Comparison of ENCODE assay signal across 13 cellular contexts in the genomic region with DNA sequence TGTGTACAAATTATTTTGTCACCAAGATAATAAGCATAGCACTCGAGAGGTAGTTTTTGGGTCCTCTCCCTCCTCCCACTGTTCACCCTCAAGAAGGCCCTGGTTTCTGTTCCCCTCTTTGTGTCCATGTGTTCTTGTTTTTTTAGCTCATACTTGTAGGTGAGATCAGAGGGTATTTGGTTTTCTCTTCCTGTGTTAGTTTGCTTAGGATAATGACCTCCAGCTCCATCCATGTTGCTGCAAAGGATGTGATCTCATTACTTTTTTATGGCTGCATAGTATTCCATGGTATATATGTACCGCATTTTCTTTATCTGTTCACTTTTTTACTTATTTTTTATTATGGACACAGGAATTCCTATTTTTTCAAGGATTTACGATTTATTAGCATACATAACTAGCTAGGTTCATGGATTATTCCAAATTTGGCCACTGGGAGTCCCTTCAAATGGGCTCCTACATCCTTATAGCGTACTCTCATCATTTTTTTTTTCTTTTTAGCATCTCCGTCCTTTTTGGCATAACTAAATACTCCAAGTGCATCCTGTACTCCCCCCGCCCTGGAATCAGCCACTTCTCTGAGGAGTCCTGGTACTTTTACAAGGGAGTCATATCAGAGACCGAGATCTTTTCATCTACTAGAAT. TPM values are rescaled to one million over a fixed set of nuclear protein-coding genes. Genes with fewer than 3 reads are reported as not detected.
A peak's percentile ranks its signal among the peaks of the same experiment; 100 is the strongest.
DNase-seq lines count a peak whose midpoint lies in the region; ATAC-seq, FAIRE-seq and TF ChIP-seq lines count a peak whose summit lies in the region.
"Had no signal": no experiment of that assay in that cellular context is flagged by ENCODE, and none has a peak within 500 bp of the region (broad histone marks: within the 10 kb centered on the region; RNA-seq: fewer than 3 reads in every experiment).

No MANE protein-coding gene starts in this region.

- H2BK20ac ChIP-seq in IMR-90 (ENCODE audit: low read depth, low read length): no peak overlapping the region

- no TSS peak for BruUV-seq in Calu3 (replicated peaks; lab: Mats Ljungman, UMichigan)
- no TSS peak for BruUV-seq in IMR-90 (replicated peaks; lab: Mats Ljungman, UMichigan)
- BruUV-seq in K562 (replicated peaks; lab: Mats Ljungman, UMichigan): no TSS peak

- H2AK5ac ChIP-seq in IMR-90 (ENCODE audit: low read depth, low read length): no peak overlapping the region

- no peak overlapping the region for H2BK120ac ChIP-seq in IMR-90 (ENCODE audit: low read depth, low read length)

- peaks cover 5% of the 10 kb centered on the region; the same call in 1 of the 3 replicates for H3K79me2 ChIP-seq in K562 (ENCODE audit: control insufficient read depth, insufficient read depth, low read length)

- DNase-seq in Calu3: no peak
- peak; percentile 20 for DNase-seq in IMR-90
- DNase-seq in K562 (ENCODE audit: extremely low read depth in 1 of 4, low spot score in 3 of 4): peak in 2 of 4 experiments; percentile 19 to 29
- DNase-seq in naive B cell: no peak
- DNase-seq in activated CD4-positive, alpha-beta memory T cell treated with anti-CD3 and anti-CD28 coated beads for 36 hours: no peak
- DNase-seq in stimulated activated CD4-positive, alpha-beta T cell treated with anti-CD3 and anti-CD28 coated beads, Interleukin-4, amount 100 ng/mL, for 4 hours: no peak
- DNase-seq in KG1 (lab: John Stamatoyannopoulos, UW): no peak
- DNase-seq: activated T-cell treated with anti-CD3 and anti-CD28 coated beads, Interleukin-2, amount 50 U/mL, for 1 hour; aorta; DMS79; NCI-H446 treated with DMSO at 0.1 percent for 48 hours; retina; RPMI8226 had no signal

- ATAC-seq in IMR-90 (ENCODE audit: low read depth) (no peak), K562 (no peak), naive B cell (ENCODE audit: low read depth in 2 of 2) (peak; percentile 81 to 83)

- no peak overlapping the region for H3K4me3 ChIP-seq in IMR-90 (ENCODE audit: insufficient read depth, low read depth, low read length)
- no peak overlapping the region for H3K4me3 ChIP-seq in K562

- H3K4me1 Mint-ChIP-seq in Calu3 (ENCODE audit: low read depth, unreplicated experiment): no peaks in the 10 kb centered on the region
- peaks cover 14 to 17% (median 15%) of the 10 kb centered on the region in 3 donors for H3K4me1 Mint-ChIP-seq in naive B cell
- H3K4me1 Mint-ChIP-seq in activated CD4-positive, alpha-beta memory T cell treated with anti-CD3 and anti-CD28 coated beads for 36 hours (ENCODE audit: low read depth): peaks cover 13% of the 10 kb centered on the region

- H2AK9ac ChIP-seq in IMR-90 (replicated peaks; ENCODE audit: low read depth, low read length, poor library complexity): no peak overlapping the region

- H3K27me3 Mint-ChIP-seq in Calu3 (ENCODE audit: unreplicated experiment): no peaks in the 10 kb centered on the region
- no peaks in the 10 kb centered on the region for H3K27me3 Mint-ChIP-seq in naive B cell
- H3K27me3 Mint-ChIP-seq in activated CD4-positive, alpha-beta memory T cell treated with anti-CD3 and anti-CD28 coated beads for 36 hours: no peaks in the 10 kb centered on the region

- TF ChIP-seq RAD21 in IMR-90 (IDR thresholded peaks at IDR 0.05; ENCODE audit: low read length) (no peak), K562 (CRISPR knock-in tag; conservative IDR thresholded peaks at IDR 0.05 in 1 of 2, IDR thresholded peaks at IDR 0.05 in 1 of 2) (no peak)

- H3K4me2 ChIP-seq in IMR-90 (ENCODE audit: low read depth, low read length) (no peak overlapping the region), K562 (ENCODE audit: insufficient read depth, low read length) (no peak overlapping the region)

- H4K8ac ChIP-seq in IMR-90 (ENCODE audit: low read depth in 2 of 2, low read length in 2 of 2): no peak overlapping the region

- CTCF ChIA-PET in Calu3 (lab: Charles Lee) (interaction anchor here (0.5 to 1.8 kb wide), 11 partner anchors 8 to 118 kb away, joined by 3 to 8 read pairs (median 4); no protein-coding TSS in a partner anchor), IMR-90 (lab: Yijun Ruan, JAX) (interaction anchor here (0.6 to 0.7 kb wide), 6 partner anchors 16 to 309 kb away, joined by 3 to 8 read pairs (median 4); no protein-coding TSS in a partner anchor), K562 (lab: Yijun Ruan, JAX; ENCODE audit: low intra/inter-chr PET ratio) (no interaction called here)
- CTCF ChIA-PET in activated CD4-positive, alpha-beta memory T cell treated with anti-CD3 and anti-CD28 coated beads for 36 hours (lab: Charles Lee): interaction anchor here (0.8 to 1.2 kb wide), 4 partner anchors 10 to 402 kb away, joined by 3 to 4 read pairs (median 4); no protein-coding TSS in a partner anchor

- peaks cover 20% of the 10 kb centered on the region for H3K36me3 ChIP-seq in IMR-90 (ENCODE audit: control insufficient read depth, insufficient read depth, low read length)
- H3K36me3 ChIP-seq in K562 (ENCODE audit: control insufficient read depth, insufficient read depth, low read length): peaks cover 67% of the 10 kb centered on the region

- H3K18ac ChIP-seq in IMR-90 (ENCODE audit: low read depth, low read length): no peak overlapping the region

- H2BK15ac ChIP-seq in IMR-90 (ENCODE audit: low read depth, low read length): no peak overlapping the region

- intact Hi-C loops in Calu3 (cut with micrococcal nuclease; ENCODE audit: unreplicated experiment): no loop called here
- intact Hi-C loops in IMR-90 (cut with micrococcal nuclease): no loop called here
- intact Hi-C loops in K562 (cut with micrococcal nuclease): no loop called here
- intact Hi-C loops in activated CD4-positive, alpha-beta memory T cell treated with anti-CD3 and anti-CD28 coated beads for 36 hours (cut with micrococcal nuclease): no loop called here

- no peak overlapping the region for H3K4ac ChIP-seq in IMR-90 (ENCODE audit: low read depth, low read length)

- no peak overlapping the region for H4K5ac ChIP-seq in IMR-90 (ENCODE audit: low read depth, low read length)

- peaks cover 11 to 32% of the 10 kb centered on the region in 2 experiments; a peak in 3 of 4 replicates for H3K79me1 ChIP-seq in IMR-90 (ENCODE audit: low read depth in 1 of 2, low read length in 2 of 2)

- no peak overlapping the region for H3K56ac ChIP-seq in IMR-90 (ENCODE audit: extremely low read depth, insufficient read depth, low read length)

- H3K4me1 ChIP-seq in IMR-90 (ENCODE audit: control insufficient read depth, insufficient read depth, low read length) (0 out of 2 replicates have a peak, but pooled peaks cover 2% of the 10 kb centered on the region), K562 (replicated peaks in 1 of 2; ENCODE audit: control insufficient read depth in 2 of 2, insufficient read depth in 2 of 2, low read length in 2 of 2) (no peaks in the 10 kb centered on the region; a peak in 1 of 5 replicates)

- dilution Hi-C loops in IMR-90 (cut with HindIII; ENCODE audit: low sequenced_read_pairs, unreplicated experiment): no loop called here

- H4K91ac ChIP-seq in IMR-90 (ENCODE audit: insufficient read depth, low read depth, low read length): no peak overlapping the region

- H3K23ac ChIP-seq in IMR-90 (ENCODE audit: low read depth, low read length): no peak overlapping the region

- no peak overlapping the region for H3K9ac ChIP-seq in IMR-90 (ENCODE audit: low read depth, low read length)
- H3K9ac ChIP-seq in K562 (ENCODE audit: insufficient read depth in 1 of 2, low read depth in 2 of 2, low read length in 2 of 2): no peak overlapping the region

- H3K27me3 ChIP-seq in IMR-90 (ENCODE audit: control insufficient read depth, insufficient read depth, low read length) (no peaks in the 10 kb centered on the region), K562 (ENCODE audit: control insufficient read depth in 2 of 2, insufficient read depth in 2 of 2, low read length in 2 of 2) (no peaks in the 10 kb centered on the region)

- H3K27ac Mint-ChIP-seq in Calu3 (ENCODE audit: unreplicated experiment) (no peak overlapping the region), naive B cell (peak overlapping the region in 2 of 6 donors; percentile 48 to 85)
- no peak overlapping the region for H3K27ac Mint-ChIP-seq in activated CD4-positive, alpha-beta memory T cell treated with anti-CD3 and anti-CD28 coated beads for 36 hours

- no CpG with 5 or more reads among the region's 7 CpGs for WGBS in IMR-90 (ENCODE audit: extremely low coverage in 2 of 2, insufficient read length in 1 of 2), 2 experiments
- WGBS in K562 (ENCODE audit: insufficient coverage, low coverage, missing lambda C conversion rate): 97% methylated on average over 7 of the region's 7 CpGs

- H3K9me3 Mint-ChIP-seq in Calu3 (ENCODE audit: low read depth, unreplicated experiment): no peaks in the 10 kb centered on the region
- no peaks in the 10 kb centered on the region for H3K9me3 Mint-ChIP-seq in naive B cell
- H3K9me3 Mint-ChIP-seq in activated CD4-positive, alpha-beta memory T cell treated with anti-CD3 and anti-CD28 coated beads for 36 hours: no peaks in the 10 kb centered on the region

- FAIRE-seq in K562 (lab: Jason Lieb, UNC): no peak

- H3K36me3 Mint-ChIP-seq in Calu3 (ENCODE audit: insufficient read depth, unreplicated experiment): peaks cover 79% of the 10 kb centered on the region
- H3K36me3 Mint-ChIP-seq in naive B cell: peaks cover 13 to 14% of the 10 kb centered on the region in 2 donors
- peaks cover 43% of the 10 kb centered on the region for H3K36me3 Mint-ChIP-seq in activated CD4-positive, alpha-beta memory T cell treated with anti-CD3 and anti-CD28 coated beads for 36 hours

- POLR2A ChIA-PET in IMR-90 (lab: Charles Lee; ENCODE audit: unreplicated experiment) (no interaction called here), K562 (lab: Yijun Ruan, JAX) (no interaction called here)
- POLR2A ChIA-PET in activated CD4-positive, alpha-beta memory T cell treated with anti-CD3 and anti-CD28 coated beads for 36 hours (lab: Charles Lee): no interaction called here

- TF ChIP-seq POLR2A in IMR-90 (IDR thresholded peaks at IDR 0.05; ENCODE audit: low read depth, low read length): no peak
- no peak for TF ChIP-seq POLR2A in K562 (conservative IDR thresholded peaks at IDR 0.05)

- no peak overlapping the region for H3K4me3 Mint-ChIP-seq in Calu3 (ENCODE audit: low read depth, unreplicated experiment)
- H3K4me3 Mint-ChIP-seq in naive B cell: peak overlapping the region in 1 of 8 donors; percentile 69
- H3K4me3 Mint-ChIP-seq in activated CD4-positive, alpha-beta memory T cell treated with anti-CD3 and anti-CD28 coated beads for 36 hours: no peak overlapping the region

- in situ Hi-C loops in IMR-90 (cut with MboI; ENCODE audit: low sequenced_read_pairs) (no loop called here), K562 (cut with MboI) (no loop called here)

- H3K27ac ChIP-seq in IMR-90 (ENCODE audit: insufficient read depth, low read length) (no peak overlapping the region), K562 (ENCODE audit: extremely low read depth, low read depth, low read length) (no peak overlapping the region)

- H2AFZ ChIP-seq in IMR-90 (replicated peaks; ENCODE audit: low read length, poor library complexity) (no peak overlapping the region), K562 (ENCODE audit: low read depth, low read length) (no peak overlapping the region)

- peaks cover 3% of the 10 kb centered on the region for H3K9me1 ChIP-seq in IMR-90 (ENCODE audit: insufficient read depth, low read length)
- no peaks in the 10 kb centered on the region for H3K9me1 ChIP-seq in K562 (ENCODE audit: control insufficient read depth, insufficient read depth, low read length)

- no peaks in the 10 kb centered on the region for H3K9me3 ChIP-seq in IMR-90 (ENCODE audit: control insufficient read depth, insufficient read depth, low read length)
- no peaks in the 10 kb centered on the region for H3K9me3 ChIP-seq in K562 (replicated peaks; ENCODE audit: control insufficient read depth, insufficient read depth, low read depth, low read length)

- no peak overlapping the region for H3K14ac ChIP-seq in IMR-90 (replicated peaks; ENCODE audit: low read depth, low read length)

- peak; percentile 64 for TF ChIP-seq CTCF in Calu3 (IDR thresholded peaks at IDR 0.05; ENCODE audit: unreplicated experiment)
- TF ChIP-seq CTCF in IMR-90 (conservative IDR thresholded peaks at IDR 0.05; ENCODE audit: low read depth, low read length): peak; percentile 33
- TF ChIP-seq CTCF in K562 (IDR thresholded peaks at IDR 0.05 in 2 of 3, conservative IDR thresholded peaks at IDR 0.05 in 1 of 3; ENCODE audit: insufficient read depth in 2 of 3, low read depth in 1 of 3, low read length in 3 of 3): 0 out of 6 replicates have a peak, but pooled peaks of 2 of the 3 experiments have one; percentile 18 to 21

- no peak overlapping the region for H2BK5ac ChIP-seq in IMR-90 (ENCODE audit: low read depth, low read length, poor library complexity, severe bottlenecking)

- TF ChIP-seq EP300 in K562 (IDR thresholded peaks at IDR 0.05; ENCODE audit: low read length): no peak

- H4K20me1 ChIP-seq in IMR-90 (ENCODE audit: insufficient read depth, low read length) (no peaks in the 10 kb centered on the region), K562 (replicated peaks; ENCODE audit: control insufficient read depth, insufficient read depth, low read length) (no peaks in the 10 kb centered on the region)

RNA-seq across cellular contexts. Expression of a gene that starts 7.3 kb away (rescaled TPM):
- total RNA-seq in Calu3 (2022): 97.6 and 102 TPM in 2 replicates
- total RNA-seq in IMR-90 (2012; rRNA removed): 17.2 and 19.7 TPM in 2 replicates
- 9.0 and 13.1 TPM in 2 replicates for polyA plus RNA-seq in IMR-90 (2012; rRNA removed)
- polyA plus RNA-seq in IMR-90 (2012; cell fraction: cytosol; rRNA removed): 3.4 and 3.5 TPM in 2 replicates
- 7.1 and 33.3 TPM in 2 replicates for polyA plus RNA-seq in IMR-90 (2012; cell fraction: nucleus; rRNA removed; ENCODE audit: low replicate concordance)
- total RNA-seq in K562 (2011; cell fraction: chromatin; rRNA removed; ENCODE audit: low replicate concordance): 94.9 and 117 TPM in 2 replicates
- total RNA-seq in K562 (2011; cell fraction: nucleolus; rRNA removed): 54.7 and 67.1 TPM in 2 replicates
- 48.3 and 51.1 TPM in 2 replicates for total RNA-seq in K562 (2011; cell fraction: nucleoplasm; rRNA removed)
- 13.8 and 20.0 TPM in 2 replicates for total RNA-seq in K562 (2014; rRNA removed)
- total RNA-seq in K562 (2014; rRNA removed; fragmentation: Illumina TruSeq; extraction: Trizol): 25.0 and 27.0 TPM in 2 replicates
- 21.8 and 24.1 TPM in 2 replicates for total RNA-seq in K562 (2015; rRNA removed; fragmentation: Illumina TruSeq; extraction: Trizol)
- 24.8 and 26.9 TPM in 2 replicates for total RNA-seq in K562 (2021)
- polyA plus RNA-seq in K562 (2011; rRNA removed): 13.6 and 24.6 TPM in 2 replicates
- 7.5 and 9.1 TPM in 2 replicates for polyA plus RNA-seq in K562 (2011; cell fraction: cytosol; rRNA removed)
- polyA plus RNA-seq in K562 (2011; cell fraction: nucleus; rRNA removed): 32.1 and 42.8 TPM in 2 replicates
- 21.9 and 30.7 TPM in 2 replicates for polyA plus RNA-seq in K562 (2012)
- 27.1 and 37.7 TPM in 2 replicates for polyA plus RNA-seq in K562 (2014; fragmentation: Illumina TruSeq; extraction: Trizol)
- polyA plus RNA-seq in K562 (2014; fragmentation: Nextera tagmentation; extraction: Ambion mirVana): 10 to 100 TPM; 28.0 to 33.5 TPM
- 18.5 and 21.3 TPM in 2 replicates for polyA plus RNA-seq in K562 (2014; rRNA removed)
- polyA minus RNA-seq in K562 (2011; rRNA and poly(A)+ RNA removed): 37.8 and 62.7 TPM in 2 replicates
- 10.0 and 13.8 TPM in 2 replicates for polyA minus RNA-seq in K562 (2011; cell fraction: cytosol; rRNA and poly(A)+ RNA removed)
- polyA minus RNA-seq in K562 (2011; cell fraction: nucleus; rRNA and poly(A)+ RNA removed): 32.9 and 33.0 TPM in 2 replicates
- polyA plus RNA-seq in naive B cell (ENCODE audit: low read depth in 6 of 6): 10 to 100 TPM in 2 of 6 donors, 1 to 10 TPM in 4; 4.3 to 16.3 (median 6.2) TPM
- 10 to 100 TPM; 35.8 to 36.5 TPM for total RNA-seq in activated CD4-positive, alpha-beta memory T cell treated with anti-CD3 and anti-CD28 coated beads for 36 hours

RNA-seq across cellular contexts. Expression of a gene that starts 7.4 kb away (rescaled TPM):
- total RNA-seq in Calu3 (2022) (335 and 392 TPM in 2 replicates), IMR-90 (2012; rRNA removed) (35.3 and 39.1 TPM in 2 replicates), K562 (2014; rRNA removed) (47.0 and 67.8 TPM in 2 replicates), K562 (2014; rRNA removed; fragmentation: Illumina TruSeq; extraction: Trizol) (88.4 and 95.3 TPM in 2 replicates), K562 (2015; rRNA removed; fragmentation: Illumina TruSeq; extraction: Trizol) (94.7 and 100 TPM in 2 replicates), K562 (2021) (135 and 151 TPM in 2 replicates)
- polyA plus RNA-seq in IMR-90 (2012; rRNA removed) (19.7 and 21.3 TPM in 2 replicates), K562 (2011; rRNA removed) (64.7 and 103 TPM in 2 replicates), K562 (2014; fragmentation: Illumina TruSeq; extraction: Trizol) (93.5 and 94.1 TPM in 2 replicates), K562 (2014; fragmentation: Nextera tagmentation; extraction: Ambion mirVana) (10 to 100 TPM; 35.9 to 42.9 TPM), K562 (2014; rRNA removed) (54.9 and 55.3 TPM in 2 replicates), naive B cell (ENCODE audit: low read depth in 6 of 6) (10 to 100 TPM in 2 of 6 donors, 1 to 10 TPM in 4; 4.7 to 12.7 (median 7.7) TPM)
- 8.0 and 10.6 TPM in 2 replicates for polyA plus RNA-seq in IMR-90 (2012; cell fraction: cytosol; rRNA removed)
- 16.2 and 40.7 TPM in 2 replicates for polyA plus RNA-seq in IMR-90 (2012; cell fraction: nucleus; rRNA removed; ENCODE audit: low replicate concordance)
- total RNA-seq in K562 (2011; cell fraction: chromatin; rRNA removed; ENCODE audit: low replicate concordance): 448 and 898 TPM in 2 replicates
- 215 and 247 TPM in 2 replicates for total RNA-seq in K562 (2011; cell fraction: nucleolus; rRNA removed)
- total RNA-seq in K562 (2011; cell fraction: nucleoplasm; rRNA removed): 361 and 377 TPM in 2 replicates
- polyA plus RNA-seq in K562 (2011; cell fraction: cytosol; rRNA removed): 76.2 and 81.2 TPM in 2 replicates
- 143 and 189 TPM in 2 replicates for polyA plus RNA-seq in K562 (2011; cell fraction: nucleus; rRNA removed)
- 48.1 and 76.8 TPM in 2 replicates for polyA plus RNA-seq in K562 (2012)
- polyA minus RNA-seq in K562 (2011; rRNA and poly(A)+ RNA removed): 202 and 328 TPM in 2 replicates
- 111 and 229 TPM in 2 replicates for polyA minus RNA-seq in K562 (2011; cell fraction: cytosol; rRNA and poly(A)+ RNA removed)
- 265 and 290 TPM in 2 replicates for polyA minus RNA-seq in K562 (2011; cell fraction: nucleus; rRNA and poly(A)+ RNA removed)
- total RNA-seq in activated CD4-positive, alpha-beta memory T cell treated with anti-CD3 and anti-CD28 coated beads for 36 hours: 10 to 100 TPM; 58.2 to 64.4 TPM

RNA-seq across cellular contexts. Expression of a gene that starts 38.2 kb away (rescaled TPM):
- not detected in 2 replicates for total RNA-seq in Calu3 (2022)
- not detected in 2 replicates for total RNA-seq in IMR-90 (2012; rRNA removed)
- polyA plus RNA-seq in IMR-90 (2012; rRNA removed): not detected in 2 replicates
- polyA plus RNA-seq in IMR-90 (2012; cell fraction: cytosol; rRNA removed): not detected in 2 replicates
- not detected in 2 replicates for polyA plus RNA-seq in IMR-90 (2012; cell fraction: nucleus; rRNA removed; ENCODE audit: low replicate concordance)
- total RNA-seq in K562 (2011; cell fraction: chromatin; rRNA removed; ENCODE audit: low replicate concordance): not detected in 2 replicates
- not detected in 2 replicates for total RNA-seq in K562 (2011; cell fraction: nucleolus; rRNA removed)
- not detected in 2 replicates for total RNA-seq in K562 (2011; cell fraction: nucleoplasm; rRNA removed)
- not detected in 2 replicates for total RNA-seq in K562 (2014; rRNA removed)
- total RNA-seq in K562 (2014; rRNA removed; fragmentation: Illumina TruSeq; extraction: Trizol): not detected in 2 replicates
- total RNA-seq in K562 (2015; rRNA removed; fragmentation: Illumina TruSeq; extraction: Trizol): not detected in 2 replicates
- total RNA-seq in K562 (2021): not detected in 2 replicates
- polyA plus RNA-seq in K562 (2011; rRNA removed): not detected in 2 replicates
- polyA plus RNA-seq in K562 (2011; cell fraction: cytosol; rRNA removed): not detected in 2 replicates
- not detected in 2 replicates for polyA plus RNA-seq in K562 (2011; cell fraction: nucleus; rRNA removed)
- not detected in 2 replicates for polyA plus RNA-seq in K562 (2012)
- not detected in 2 replicates for polyA plus RNA-seq in K562 (2014; fragmentation: Illumina TruSeq; extraction: Trizol)
- polyA plus RNA-seq in K562 (2014; fragmentation: Nextera tagmentation; extraction: Ambion mirVana): not detected
- polyA plus RNA-seq in K562 (2014; rRNA removed): not detected in 2 replicates
- polyA minus RNA-seq in K562 (2011; rRNA and poly(A)+ RNA removed): not detected in 2 replicates
- polyA minus RNA-seq in K562 (2011; cell fraction: cytosol; rRNA and poly(A)+ RNA removed): not detected in 2 replicates
- not detected in 2 replicates for polyA minus RNA-seq in K562 (2011; cell fraction: nucleus; rRNA and poly(A)+ RNA removed)
- polyA plus RNA-seq in naive B cell (ENCODE audit: low read depth in 6 of 6): not detected
- not detected for total RNA-seq in activated CD4-positive, alpha-beta memory T cell treated with anti-CD3 and anti-CD28 coated beads for 36 hours
- total RNA-seq: aorta had no signal

Comparison
In these comparisons a context has a peak if more than half of its experiments do, and no peak if none do; other contexts are left out.
1. ATAC-seq: peak in naive B cell (2 of 2); none in IMR-90 (single experiment) and K562 (single experiment).
2. Peak in every context shown above with its lines, with median percentiles within 50 percentile points of each other: CTCF ChIP-seq.